ENCODE assay signal across 23 cellular contexts in the genomic region with DNA sequence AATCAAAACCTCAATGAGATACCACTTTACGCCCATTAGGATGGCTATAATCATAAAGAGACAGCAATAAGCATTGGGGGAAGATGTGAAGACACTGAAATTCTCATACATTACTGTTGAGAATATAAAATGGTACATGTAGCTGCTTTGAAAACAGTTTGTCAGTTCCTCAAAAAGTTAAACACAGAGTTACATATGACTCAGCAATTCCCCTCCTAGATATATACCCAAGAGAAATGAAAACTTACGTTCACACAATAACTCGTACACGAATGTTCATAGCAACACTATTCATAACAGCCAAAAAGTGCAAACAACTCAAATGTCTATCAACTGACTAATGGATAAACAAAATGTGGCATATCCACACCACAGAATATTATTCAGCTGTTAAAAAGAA.
"Had no signal": no experiment of that assay in that cellular context is flagged by ENCODE, and none has a peak within 500 bp of the region (broad histone marks: within the 10 kb centered on the region; RNA-seq: fewer than 3 reads in every experiment).

No MANE protein-coding gene starts in this region.

- ATAC-seq: esophagus mucosa; heart left ventricle; right lobe of liver; stimulated activated memory B cell treated with anti-CD40 and anti-IgM and Interleukin-4, amounts not matched to agents 10 μg/mL and 1 μg/mL and 100 μg/mL, for 72 hours had no signal

- H3K9me3 ChIP-seq: heart left ventricle, prostate gland, right lobe of liver, spleen, tibial artery, upper lobe of left lung, uterus had no signal

- H3K4me1 Mint-ChIP-seq: nephron; stimulated activated memory B cell treated with anti-CD40 and anti-IgM and Interleukin-4, amounts not matched to agents 10 μg/mL and 1 μg/mL and 100 μg/mL, for 72 hours had no signal

- H3K27me3 Mint-ChIP-seq: naive B cell; stimulated activated memory B cell treated with anti-CD40 and anti-IgM and Interleukin-4, amounts not matched to agents 10 μg/mL and 1 μg/mL and 100 μg/mL, for 72 hours; stimulated activated naive CD8-positive, alpha-beta T cell treated with anti-CD3 and anti-CD28 coated beads, Interleukin-15, Interleukin-2, amounts not matched to agents 100 ng/mL and 50 ng/mL, for 24 hours had no signal

- H3K4me1 ChIP-seq: heart left ventricle, parathyroid adenoma, prostate gland, spleen, tibial artery, upper lobe of left lung, uterus had no signal

- H3K27ac Mint-ChIP-seq: nephron; stimulated activated memory B cell treated with anti-CD40 and anti-IgM and Interleukin-4, amounts not matched to agents 10 μg/mL and 1 μg/mL and 100 μg/mL, for 72 hours; stimulated activated naive CD8-positive, alpha-beta T cell treated with anti-CD3 and anti-CD28 coated beads, Interleukin-15, Interleukin-2, amounts not matched to agents 100 ng/mL and 50 ng/mL, for 24 hours had no signal

- H3K27ac ChIP-seq: dorsolateral prefrontal cortex, heart left ventricle, parathyroid adenoma, prostate gland, right lobe of liver, spleen, tibial artery, upper lobe of left lung, uterus had no signal

- H3K27me3 ChIP-seq: heart left ventricle, right lobe of liver, spleen, tibial artery, upper lobe of left lung, uterus had no signal

- DNase-seq: dorsolateral prefrontal cortex; effector CD8-positive, alpha-beta T cell; heart left ventricle; hippocampal formation; kidney glomerular epithelial cell; mesendoderm; naive B cell; right lobe of liver; spleen; stimulated activated CD4-positive, alpha-beta T cell treated with anti-CD3 and anti-CD28 coated beads, Interleukin-15, amount 100 ng/mL, for 24 hours; stimulated activated CD4-positive, alpha-beta T cell treated with anti-CD3 and anti-CD28 coated beads, Interleukin-1b, Interleukin-23, amount 100 ng/mL, for 48 hours; stimulated activated CD4-positive, alpha-beta T cell treated with anti-CD3 and anti-CD28 coated beads, Interleukin-4, amount 100 ng/mL, for 24 hours; tibial artery; upper lobe of left lung; uterus had no signal

- H3K9me3 Mint-ChIP-seq: stimulated activated memory B cell treated with anti-CD40 and anti-IgM and Interleukin-4, amounts not matched to agents 10 μg/mL and 1 μg/mL and 100 μg/mL, for 72 hours; stimulated activated naive CD8-positive, alpha-beta T cell treated with anti-CD3 and anti-CD28 coated beads, Interleukin-15, Interleukin-2, amounts not matched to agents 100 ng/mL and 50 ng/mL, for 24 hours had no signal

- H3K36me3 ChIP-seq: prostate gland, uterus had no signal

- FAIRE-seq: frontal cortex, islet of Langerhans had no signal

- H3K79me2 ChIP-seq: parathyroid adenoma had no signal

- H3K4me3 Mint-ChIP-seq: naive B cell; nephron; stimulated activated memory B cell treated with anti-CD40 and anti-IgM and Interleukin-4, amounts not matched to agents 10 μg/mL and 1 μg/mL and 100 μg/mL, for 72 hours; stimulated activated naive CD8-positive, alpha-beta T cell treated with anti-CD3 and anti-CD28 coated beads, Interleukin-15, Interleukin-2, amounts not matched to agents 100 ng/mL and 50 ng/mL, for 24 hours had no signal

- H3K4me3 ChIP-seq: dorsolateral prefrontal cortex, heart left ventricle, prostate gland, right lobe of liver, spleen, tibial artery, upper lobe of left lung, uterus had no signal

- H3K9ac ChIP-seq: parathyroid adenoma had no signal

- H2AFZ ChIP-seq: parathyroid adenoma had no signal
